In genomic region chr3:183252973-183253363, GRCh38 we compare ENCODE assay signal across 8 cellular contexts. TPM values are rescaled to one million over a fixed set of nuclear protein-coding genes. Genes with fewer than 3 reads are reported as not detected.
DNase-seq lines count a peak whose midpoint lies in the region; ATAC-seq and TF ChIP-seq lines count a peak whose summit lies in the region.

TSS of gene B3GNT5 (plus strand) at chr3:183253253. CDS start at chr3:183269799, 16,546 bp downstream.

- H3K27ac ChIP-seq in neuronal stem cell (replicated peaks; ENCODE audit: low read length) (no peak within 1 kb of the TSS), vagina (peak within 1 kb of the TSS; percentile 97)

- H3K14ac ChIP-seq in neuronal stem cell (ENCODE audit: low read length) = no peak within 1 kb of the TSS

- no peak within 1 kb of the TSS for H4K8ac ChIP-seq in neuronal stem cell (ENCODE audit: low read depth, low read length)

- H2AK5ac ChIP-seq in neuronal stem cell (ENCODE audit: low read depth, low read length) = no peak within 1 kb of the TSS

- peak within 1 kb of the TSS; percentile 95 for H3K18ac ChIP-seq in neuronal stem cell (ENCODE audit: low read length)

- peak within 1 kb of the TSS; percentile 33 for H2BK5ac ChIP-seq in neuronal stem cell (ENCODE audit: low read length)

- intact Hi-C loops in vagina (cut with DNase I) = no loop called here

- TF ChIP-seq CTCF in foreskin fibroblast (IDR thresholded peaks at IDR 0.05; ENCODE audit: low read depth, low read length) = no peak
- no peak for TF ChIP-seq CTCF in vagina (IDR thresholded peaks at IDR 0.05)

- H3K4me2 ChIP-seq in neuronal stem cell (ENCODE audit: insufficient read depth, low read length, poor library complexity, severe bottlenecking) = peak within 1 kb of the TSS; percentile 75

- H2AFZ ChIP-seq in neuronal stem cell (ENCODE audit: low read length) = peak within 1 kb of the TSS; percentile 90

- peak within 1 kb of the TSS; percentile 77 for H2BK15ac ChIP-seq in neuronal stem cell (ENCODE audit: low read length)

- peak within 1 kb of the TSS; percentile 49 for H3K23ac ChIP-seq in neuronal stem cell (ENCODE audit: low read depth, low read length, poor library complexity)

- no CpG with 5 or more reads among the region's 35 CpGs for WGBS in neuronal stem cell (ENCODE audit: extremely low coverage in 2 of 2, insufficient read length in 2 of 2, insufficient replicate concordance in 1 of 2), 2 donors

- ATAC-seq in GM19328 (IDR thresholded peaks at IDR 0.05; ENCODE audit: unreplicated experiment) = no peak
- ATAC-seq in HG03025 (IDR thresholded peaks at IDR 0.05; ENCODE audit: low FRiP score, unreplicated experiment) = no peak

- TF ChIP-seq POLR2A in vagina (IDR thresholded peaks at IDR 0.05) = no peak

- H3K4me3 ChIP-seq in foreskin fibroblast (ENCODE audit: low read depth in 1 of 2, low read length in 2 of 2) (peak within 1 kb of the TSS; percentile 66 to 75), neuronal stem cell (ENCODE audit: low read length in 2 of 2) (peak within 1 kb of the TSS; percentile 64 to 83), vagina (peak within 1 kb of the TSS; percentile 69 to 94)

- peak within 1 kb of the TSS; percentile 97 for H3K9ac ChIP-seq in neuronal stem cell (ENCODE audit: low read depth, low read length, poor library complexity)

- no peak within 1 kb of the TSS for H2BK12ac ChIP-seq in neuronal stem cell (ENCODE audit: low read length)

- H4K91ac ChIP-seq in neuronal stem cell (ENCODE audit: low read depth, low read length, poor library complexity) = peak within 1 kb of the TSS; percentile 89

- peak within 1 kb of the TSS; percentile 21 for H2BK120ac ChIP-seq in neuronal stem cell (ENCODE audit: low read depth, low read length)

- peak; percentile 57 for DNase-seq in Caki2 (ENCODE audit: low read depth)
- peak; percentile 22 to 59 for DNase-seq in NCI-H187 (lab: John Stamatoyannopoulos, UW)
- peak; percentile 44 for DNase-seq in activated T-cell treated with anti-CD3 and anti-CD28 coated beads for 48 hours (ENCODE audit: low read depth)
- peak in 1 of 2 donors; percentile 67 for DNase-seq in foreskin fibroblast
- DNase-seq in neuronal stem cell (ENCODE audit: low spot score) = no peak
- DNase-seq in vagina (ENCODE audit: extremely low spot score in 2 of 2) = no peak

- H3K27me3 ChIP-seq in neuronal stem cell (ENCODE audit: control insufficient read depth in 3 of 3, insufficient read depth in 3 of 3, low read depth in 1 of 3, low read length in 3 of 3) = peaks cover 0 to 27% (median 15%) of the 10 kb centered on the region in 3 experiments
- no peaks in the 10 kb centered on the region for H3K27me3 ChIP-seq in vagina

- no peaks in the 10 kb centered on the region for H3K79me1 ChIP-seq in neuronal stem cell (ENCODE audit: low read depth, low read length)

- peak within 1 kb of the TSS; percentile 67 for H3K4ac ChIP-seq in neuronal stem cell (ENCODE audit: low read length)

- in situ Hi-C loops in Caki2 (cut with HindIII; ENCODE audit: low pct_unique_long_range_greater_than_20kb, low sequenced_read_pairs) = no loop called here

- peaks cover 4 to 7% of the 10 kb centered on the region in 2 donors for H3K4me1 ChIP-seq in neuronal stem cell (ENCODE audit: control insufficient read depth in 2 of 2, insufficient read depth in 1 of 2, low read depth in 1 of 2, low read length in 2 of 2)
- H3K4me1 ChIP-seq in vagina = peaks cover 20% of the 10 kb centered on the region

- H3K36me3 ChIP-seq in neuronal stem cell (replicated peaks in 1 of 2; ENCODE audit: control insufficient read depth in 2 of 2, insufficient read depth in 2 of 2, low read length in 2 of 2) = peaks cover 0 to 13% of the 10 kb centered on the region in 2 donors
- H3K36me3 ChIP-seq in vagina = no peaks in the 10 kb centered on the region

- H3K9me3 ChIP-seq in neuronal stem cell (replicated peaks in 1 of 2; ENCODE audit: control insufficient read depth in 2 of 2, insufficient read depth in 1 of 2, low read depth in 1 of 2, low read length in 2 of 2) = no peaks in the 10 kb centered on the region
- no peaks in the 10 kb centered on the region for H3K9me3 ChIP-seq in vagina

RNA-seq across cellular contexts. Expression of gene B3GNT5, which starts in this region (rescaled TPM):
- 7.9 and 8.0 TPM in 2 replicates for total RNA-seq in Caki2 (2014; rRNA removed; shearing (Covaris generic); ENCODE audit: low replicate concordance)
- 9.3 TPM for polyA plus RNA-seq in neuronal stem cell (2013, experiment 1 of 2)
- 10.1 TPM for polyA plus RNA-seq in neuronal stem cell (2013, experiment 2 of 2)
- 20.4 TPM for total RNA-seq in vagina

Comparison
In these comparisons a context has a peak if more than half of its experiments do, and no peak if none do; other contexts are left out.
1. DNase-seq: peak in Caki2 (single experiment), NCI-H187 (2 of 2) and activated T-cell treated with anti-CD3 and anti-CD28 coated beads for 48 hours (single experiment); none in neuronal stem cell (single experiment) and vagina (0 of 2).
2. Peak in every context shown above with its lines, with median percentiles within 50 percentile points of each other: H3K4me3 ChIP-seq.